Comparison of ENCODE assay signal across 8 cellular contexts in the genomic region with DNA sequence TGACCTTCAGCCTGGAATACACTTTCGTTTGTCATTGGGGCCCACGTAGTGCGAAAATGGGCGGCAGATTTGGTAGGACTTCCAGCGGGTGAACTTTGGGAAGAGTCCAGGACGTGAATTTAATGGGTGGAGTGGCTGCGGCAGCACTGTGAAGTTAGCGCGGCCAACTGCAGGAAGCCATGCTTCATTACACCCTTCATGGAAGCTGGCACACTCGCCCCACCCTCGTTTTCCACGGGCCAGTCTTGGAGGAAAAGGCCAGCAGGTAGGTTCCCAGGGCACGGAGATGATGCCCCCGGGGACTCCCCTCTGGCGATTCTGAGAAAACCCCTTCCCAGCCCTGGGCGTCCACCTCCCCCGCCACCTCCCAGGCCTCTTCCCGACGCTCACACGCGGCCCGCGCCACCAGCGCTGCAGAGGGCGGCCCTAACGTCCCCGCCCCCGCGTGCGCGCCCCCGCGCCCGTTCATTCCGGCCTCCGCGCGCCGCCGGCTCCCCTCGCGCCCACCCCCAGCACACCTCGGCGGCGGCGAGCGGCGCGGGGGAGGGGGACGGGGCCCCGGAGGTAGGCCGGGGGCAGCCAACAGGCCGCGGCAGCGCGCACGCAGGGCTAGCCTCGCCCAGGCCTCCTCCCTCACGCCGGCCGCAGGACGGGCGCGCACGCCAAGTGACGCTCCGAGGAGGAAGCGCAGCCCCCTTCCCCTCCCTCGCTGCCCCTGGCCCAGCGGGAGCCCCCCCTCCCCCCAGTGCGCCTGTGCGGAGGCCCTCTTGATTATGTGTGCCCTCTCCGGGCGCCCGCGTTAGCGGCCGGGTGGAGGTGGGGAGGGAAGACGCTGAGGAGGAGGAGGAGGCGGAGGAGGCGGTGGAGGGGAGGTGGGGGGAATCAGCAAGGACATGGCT. TPM values are rescaled to one million over a fixed set of nuclear protein-coding genes. Genes with fewer than 3 reads are reported as not detected.
DNase-seq lines count a peak whose midpoint lies in the region; FAIRE-seq lines count a peak whose summit lies in the region.

Gene MLLT10 (plus strand): TSS at position 656 of the 899 bp plus-strand sequence. CDS start 413 bp downstream, outside the sequence.

- H3K9me3 ChIP-seq in MG63, result no peaks in the 10 kb centered on the region
- no peaks in the 10 kb centered on the region for H3K9me3 ChIP-seq in SJSA1 (replicated peaks)

- FAIRE-seq in frontal cortex (lab: Jason Lieb, UNC), result no peak

- peak within 1 kb of the TSS; percentile 88 for H3K27ac ChIP-seq in SJSA1

- peaks cover 16% of the 10 kb centered on the region for H3K4me1 ChIP-seq in SJSA1 (replicated peaks)

- H3K27me3 ChIP-seq in MG63 (no peaks in the 10 kb centered on the region), SJSA1 (replicated peaks) (no peaks in the 10 kb centered on the region)

- H3K4me3 ChIP-seq in MG63 (peak within 1 kb of the TSS; percentile 69), SJSA1 (peak within 1 kb of the TSS; percentile 57)

- DNase-seq in G401 (ENCODE audit: low spot score) (peak; percentile 91), H4 (ENCODE audit: low spot score) (peak; percentile 90), MG63 (peak; percentile 97), SJSA1 (ENCODE audit: low read depth in 1 of 2, low spot score in 2 of 2) (peak; percentile 92 to 97), frontal cortex (ENCODE audit: low spot score in 2 of 2) (peak; percentile 85 to 91), nucleus accumbens (lab: John Stamatoyannopoulos, UW) (peak; percentile 52 to 98 (median 90)), superior temporal gyrus (ENCODE audit: extremely low spot score) (peak; percentile 90)
- DNase-seq in activated naive CD4-positive, alpha-beta T cell treated with Interleukin-2 at 50 U/mL for 16 hours, result peak; percentile 92

- in situ Hi-C loops in G401 (cut with HindIII; ENCODE audit: low sequenced_read_pairs), result no loop called here

- peaks cover 33% of the 10 kb centered on the region for H3K36me3 ChIP-seq in MG63
- H3K36me3 ChIP-seq in SJSA1, result peaks cover 20% of the 10 kb centered on the region

RNA-seq across cellular contexts. Expression of gene MLLT10, which starts in this region (rescaled TPM):
- total RNA-seq in G401 (2014; rRNA removed; shearing (Covaris generic)), result 19.6 and 30.8 TPM in 2 replicates
- total RNA-seq in H4 (2014; rRNA removed; shearing (Covaris generic)), result 7.9 TPM in 2 replicates
- 15.2 and 22.5 TPM in 2 replicates for total RNA-seq in MG63 (2014; rRNA removed; shearing (Covaris generic); ENCODE audit: low replicate concordance)
- 21.7 and 35.3 TPM in 2 replicates for total RNA-seq in SJSA1 (2014; rRNA removed; shearing (Covaris generic))
- total RNA-seq in frontal cortex, result 35.9 TPM

Comparison
In these comparisons a context has a peak if more than half of its experiments do, and no peak if none do; other contexts are left out.
1. Peak in every context shown above with its lines: DNase-seq, H3K4me3 ChIP-seq and H3K27ac ChIP-seq.